Comparison of ENCODE assay signal across 28 cellular contexts in the genomic region with DNA sequence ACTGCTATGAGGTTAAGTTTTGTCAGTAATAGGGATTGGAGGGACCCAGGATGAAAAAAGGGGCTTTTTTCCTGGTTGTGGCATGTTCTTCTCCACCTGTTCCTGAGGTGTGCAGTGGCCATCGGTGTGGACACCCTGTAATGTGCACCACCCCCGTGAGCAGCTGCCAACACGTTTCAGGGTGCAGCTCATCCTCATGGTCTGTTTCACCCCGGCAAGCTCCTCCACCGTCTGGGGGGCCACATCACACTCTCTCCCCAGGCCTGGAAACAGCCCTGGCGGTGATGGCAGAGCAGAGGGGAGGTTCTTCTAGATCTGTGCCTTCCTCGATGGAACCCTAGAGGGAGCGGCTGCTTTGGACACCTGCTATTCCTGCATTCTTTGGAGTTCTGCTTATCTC.
"Had no signal": no experiment of that assay in that cellular context is flagged by ENCODE, and none has a peak within 500 bp of the region (broad histone marks: within the 10 kb centered on the region; RNA-seq: fewer than 3 reads in every experiment).

No MANE protein-coding gene starts in this region.

- H3K4me3 ChIP-seq: cardiac muscle cell, MG63, SJCRH30 had no signal

- H3K27me3 ChIP-seq: brain microvascular endothelial cell, cardiac muscle cell, SJCRH30 had no signal

- FAIRE-seq: astrocyte had no signal

- H3K36me3 ChIP-seq: brain microvascular endothelial cell, cardiac muscle cell, MG63, SJCRH30 had no signal

- H3K27ac ChIP-seq: brain microvascular endothelial cell, cardiac muscle cell, SJCRH30, VCaP had no signal

- H3K9me3 ChIP-seq: MG63, SJCRH30, SK-N-SH had no signal

- DNase-seq: activated CD4-positive, alpha-beta memory T cell treated with anti-CD3 and anti-CD28 coated beads for 36 hours; activated CD4-positive, alpha-beta T cell treated with anti-CD3 and anti-CD28 coated beads, Interleukin-2, amount 10 ng/mL, durations not matched to agents 7 days and 5 days; activated CD4-positive, CD25-positive, alpha-beta regulatory T cell; activated gamma-delta T cell; activated naive CD4-positive, alpha-beta T cell treated with anti-CD3 and anti-CD28 coated beads for 36 hours; activated T-cell treated with anti-CD3 and anti-CD28 coated beads, Interleukin-2, amount 50 U/mL, for 24 hours; amygdala; brain microvascular endothelial cell; MG63; MV-4-11; NCI-H1105; NCI-H1436; NCI-H1694 treated with DMSO at 0.1 percent for 48 hours; NCI-H2029 treated with DMSO at 0.1 percent for 48 hours; NCI-H345; NCI-H510A; NCI-H526 treated with DMSO at 0.1 percent for 48 hours; NK-92 treated with Interleukin-12 subunit alpha and Interleukin-12 subunit beta, amount 100 ng/mL, for 24 hours; OCI-M1; RPMI8226; SJCRH30; SK-N-SH; T-helper 1 cell had no signal

- ATAC-seq: Panc1, Right ventricle myocardium inferior had no signal
